ENCODE assay signal across 1 cellular context in genomic region chr19:50383852-50384684, GRCh38.
A peak's percentile ranks its signal among the peaks of the same experiment; 100 is the strongest.
TF ChIP-seq lines count a peak whose summit lies in the region.

POLD1 (plus strand) TSS chr19:50384347; CDS start chr19:50398852, 14,505 bp downstream.

TF ChIP-seq in WTC11, 78 proteins besides CTCF, POLR2A, EP300 and RAD21 (continued from another document and continues in another):
- TF ChIP-seq ZNF512 (CRISPR knock-in tag; IDR thresholded peaks at IDR 0.05; ENCODE audit: borderline replicate concordance) (no peak), FOXP1 (CRISPR knock-in tag; IDR thresholded peaks at IDR 0.05; ENCODE audit: borderline replicate concordance) (peak; percentile 89), ZNF671 (CRISPR knock-in tag; IDR thresholded peaks at IDR 0.05) (peak; percentile 62; the same call in 1 of the 2 replicates), FOXK1 (CRISPR knock-in tag; IDR thresholded peaks at IDR 0.05) (peak; percentile 57), SMAD3 (CRISPR knock-in tag; IDR thresholded peaks at IDR 0.05; ENCODE audit: borderline replicate concordance) (no peak), CBFB (CRISPR knock-in tag; IDR thresholded peaks at IDR 0.05; ENCODE audit: low read depth) (no peak), KAT7 (CRISPR knock-in tag; IDR thresholded peaks at IDR 0.05; ENCODE audit: borderline replicate concordance) (no peak), ETV6 (CRISPR knock-in tag; IDR thresholded peaks at IDR 0.05) (no peak; the same call in 1 of the 2 replicates), ZNF425 (CRISPR knock-in tag; conservative IDR thresholded peaks at IDR 0.05) (no peak; the same call in 1 of the 2 replicates), NFYB (CRISPR knock-in tag; conservative IDR thresholded peaks at IDR 0.05; ENCODE audit: low read depth) (no peak), ATF1 (CRISPR knock-in tag; IDR thresholded peaks at IDR 0.05) (0 out of 2 replicates have a peak, but pooled peaks have one; percentile 36), SP1 (CRISPR knock-in tag; conservative IDR thresholded peaks at IDR 0.05) (peak; percentile 91), NFE2L1 (CRISPR knock-in tag; IDR thresholded peaks at IDR 0.05) (0 out of 2 replicates have a peak, but pooled peaks have one; percentile 10), AFF4 (CRISPR knock-in tag; IDR thresholded peaks at IDR 0.05; ENCODE audit: borderline replicate concordance) (no peak), ZNF232 (CRISPR knock-in tag; IDR thresholded peaks at IDR 0.05) (peak; percentile 79; the same call in 1 of the 2 replicates), ESRRA (CRISPR knock-in tag; IDR thresholded peaks at IDR 0.05; ENCODE audit: borderline replicate concordance) (no peak), ZBTB43 (CRISPR knock-in tag; IDR thresholded peaks at IDR 0.05) (peak; percentile 74; the same call in 1 of the 2 replicates), USF1 (CRISPR knock-in tag; IDR thresholded peaks at IDR 0.05) (peak; percentile 60; the same call in 1 of the 2 replicates), ATF6 (CRISPR knock-in tag; IDR thresholded peaks at IDR 0.05) (no peak), MLX (CRISPR knock-in tag; IDR thresholded peaks at IDR 0.05) (peak; percentile 39; the same call in 1 of the 2 replicates), ZNF317 (CRISPR knock-in tag; IDR thresholded peaks at IDR 0.05; ENCODE audit: borderline replicate concordance, low read depth) (no peak), FOXP4 (CRISPR knock-in tag; IDR thresholded peaks at IDR 0.05) (peak; percentile 70; the same call in 1 of the 2 replicates), PREB (CRISPR knock-in tag; IDR thresholded peaks at IDR 0.05; ENCODE audit: borderline replicate concordance) (no peak), GRHL2 (CRISPR knock-in tag; IDR thresholded peaks at IDR 0.05; ENCODE audit: insufficient replicate concordance, severe bottlenecking) (no peak), NR2C2 (CRISPR knock-in tag; IDR thresholded peaks at IDR 0.05) (peak; percentile 80), E2F1 (CRISPR knock-in tag; IDR thresholded peaks at IDR 0.05) (peak; percentile 51; the same call in 1 of the 2 replicates), GABPB1 (CRISPR knock-in tag; IDR thresholded peaks at IDR 0.05) (peak; percentile 36; the same call in 1 of the 2 replicates), ATF3 (CRISPR knock-in tag; conservative IDR thresholded peaks at IDR 0.05) (no peak), ZSCAN18 (CRISPR knock-in tag; IDR thresholded peaks at IDR 0.05) (no peak), OVOL2 (CRISPR knock-in tag; IDR thresholded peaks at IDR 0.05; ENCODE audit: borderline replicate concordance) (no peak), FOXJ3 (CRISPR knock-in tag; IDR thresholded peaks at IDR 0.05; ENCODE audit: borderline replicate concordance) (no peak)
